ENCODE assay signal across 18 cellular contexts in the genomic region with DNA sequence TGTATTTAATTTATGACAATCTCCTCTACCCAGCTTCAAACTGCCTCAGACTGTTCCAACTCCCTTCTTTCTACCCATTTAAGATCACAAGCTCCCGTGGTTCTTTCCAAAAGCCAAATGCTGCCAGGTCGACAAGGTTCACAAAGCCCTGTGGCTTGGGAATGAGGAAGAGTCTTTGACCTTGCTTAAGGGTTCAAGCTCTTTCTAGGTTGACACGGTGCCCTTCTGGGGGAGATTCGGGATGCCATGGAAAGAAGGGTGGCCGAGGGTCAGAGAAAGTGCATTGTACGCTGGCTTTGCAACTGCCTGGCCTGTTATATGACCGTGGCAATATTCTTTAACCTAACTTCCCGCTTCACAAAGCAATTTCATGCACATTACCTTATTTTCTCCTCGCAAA.
A peak's percentile ranks its signal among the peaks of the same experiment; 100 is the strongest.
DNase-seq lines count a peak whose midpoint lies in the region; ATAC-seq and TF ChIP-seq lines count a peak whose summit lies in the region.
"Had no signal": no experiment of that assay in that cellular context is flagged by ENCODE, and none has a peak within 500 bp of the region (broad histone marks: within the 10 kb centered on the region; RNA-seq: fewer than 3 reads in every experiment).

No MANE protein-coding gene starts in this region.

- H3T11ph ChIP-seq in H9 (ENCODE audit: low read length), result no peak overlapping the region

- DNase-seq in H9 (peak; percentile 8), ecto neural progenitor cell (ENCODE audit: low spot score) (peak; percentile 22), nephron progenitor cell (no peak), upper lobe of right lung (no peak), NCI-H128 (lab: John Stamatoyannopoulos, UW; ENCODE audit: unreplicated experiment) (no peak)
- DNase-seq: 8988T; ACHN; Caco-2; Calu3; CD4-positive, alpha-beta T cell; CD8-positive, alpha-beta T cell; DMS79 treated with DMSO at 0.1 percent for 48 hours; GF-D8 had no signal

- H3K27ac ChIP-seq in H9 (ENCODE audit: insufficient read length, low read depth, low read length) (no peak overlapping the region), upper lobe of right lung (no peak overlapping the region)
- H3K27ac ChIP-seq: BLaER1 treated with 17β-estradiol and CSF1 and Interleukin-3, amounts not matched to agents 10 nM and 100 nM; C4-2B had no signal

- H2BK20ac ChIP-seq in H9 (ENCODE audit: low read depth, low read length, poor library complexity, severe bottlenecking), result no peak overlapping the region

- H4K20me1 ChIP-seq in H9 (ENCODE audit: control insufficient read depth, insufficient read depth, insufficient read length), result no peaks in the 10 kb centered on the region
- H4K20me1 ChIP-seq: BLaER1 treated with 17β-estradiol and CSF1 and Interleukin-3, amounts not matched to agents 10 nM and 100 nM had no signal

- 100% methylated on average over 1 of the region's 9 CpGs for WGBS in H9 (ENCODE audit: extremely low coverage, insufficient read length, low lambda C conversion rate)

- H3K23ac ChIP-seq in H9 (ENCODE audit: insufficient read length, low read depth, low read length), result no peak overlapping the region

- no peak overlapping the region for H3K18ac ChIP-seq in H9 (ENCODE audit: insufficient read length, low read depth, low read length)

- H3K27me3 Mint-ChIP-seq in H9 (ENCODE audit: low read depth), result 0 out of 2 replicates have a peak, but pooled peaks cover 2% of the 10 kb centered on the region
- peaks cover 5% of the 10 kb centered on the region for H3K27me3 Mint-ChIP-seq in nephron progenitor cell (ENCODE audit: low read depth, poor library complexity)
- H3K27me3 Mint-ChIP-seq: CD4-positive, alpha-beta T cell had no signal

- H3K4me1 Mint-ChIP-seq in H9 (peaks cover 0 to 5% of the 10 kb centered on the region in 2 experiments; a peak in 1 of 4 replicates), nephron progenitor cell (peaks cover 9% of the 10 kb centered on the region)
- H3K4me1 Mint-ChIP-seq: B cell had no signal

- no peak overlapping the region for H2AFZ ChIP-seq in H9 (ENCODE audit: low read length)

- intact Hi-C loops in upper lobe of right lung (cut with DNase I), result no loop called here

- H4K8ac ChIP-seq in H9 (replicated peaks; ENCODE audit: insufficient read length, low read depth, low read length), result no peak overlapping the region

- H3K36me3 ChIP-seq in upper lobe of right lung, result no peaks in the 10 kb centered on the region
- H3K36me3 ChIP-seq: BLaER1 treated with 17β-estradiol and CSF1 and Interleukin-3, amounts not matched to agents 10 nM and 100 nM had no signal

- H3K79me1 ChIP-seq in H9 (ENCODE audit: insufficient read depth, low read depth, low read length, poor library complexity, severe bottlenecking), result no peaks in the 10 kb centered on the region

- no peak overlapping the region for H4K5ac ChIP-seq in H9 (ENCODE audit: insufficient read length, low read depth, low read length)

- H2BK12ac ChIP-seq in H9 (ENCODE audit: insufficient read length, low read depth, low read length), result no peak overlapping the region

- no peak overlapping the region for H2BK15ac ChIP-seq in H9 (ENCODE audit: low read depth, low read length)

- H4K91ac ChIP-seq in H9 (ENCODE audit: insufficient read length, low read depth, low read length), result no peak overlapping the region

- H3K36me3 Mint-ChIP-seq in H9 (ENCODE audit: insufficient read depth in 1 of 3, low read depth in 3 of 3) (no peaks in the 10 kb centered on the region), nephron progenitor cell (ENCODE audit: low read depth) (no peaks in the 10 kb centered on the region)
- H3K36me3 Mint-ChIP-seq: CD8-positive, alpha-beta T cell had no signal

- no peak overlapping the region for H3K4me2 ChIP-seq in H9 (ENCODE audit: insufficient read depth, insufficient read length, low read length)
- H3K4me2 ChIP-seq: BLaER1 treated with 17β-estradiol and CSF1 and Interleukin-3, amounts not matched to agents 10 nM and 100 nM had no signal

- no peaks in the 10 kb centered on the region for H3K23me2 ChIP-seq in H9 (ENCODE audit: insufficient read length, low read depth, low read length, poor library complexity, severe bottlenecking)

- TF ChIP-seq CTCF in H9 (conservative IDR thresholded peaks at IDR 0.05) (no peak), nephron progenitor cell (IDR thresholded peaks at IDR 0.05) (no peak), upper lobe of right lung (IDR thresholded peaks at IDR 0.05) (no peak)

- H3K56ac ChIP-seq in H9 (ENCODE audit: insufficient read length, low read depth, low read length), result no peak overlapping the region

- H3K27me3 ChIP-seq in H9 (ENCODE audit: insufficient read depth, low read length) (no peaks in the 10 kb centered on the region), upper lobe of right lung (no peaks in the 10 kb centered on the region)
- H3K27me3 ChIP-seq: BLaER1 treated with 17β-estradiol and CSF1 and Interleukin-3, amounts not matched to agents 10 nM and 100 nM had no signal

- no peak overlapping the region for H2BK120ac ChIP-seq in H9 (ENCODE audit: low read depth, low read length, poor library complexity, severe bottlenecking)

- H2BK5ac ChIP-seq in H9 (ENCODE audit: insufficient read length, low read length), result no peak overlapping the region

- H2AK5ac ChIP-seq in H9 (ENCODE audit: insufficient read length, low read length), result no peak overlapping the region

- H3K9me3 Mint-ChIP-seq in H9, result peaks cover 0 to 3% of the 10 kb centered on the region in 2 experiments; a peak in 1 of 5 replicates
- H3K9me3 Mint-ChIP-seq in nephron progenitor cell, result peaks cover 4% of the 10 kb centered on the region
- H3K9me3 Mint-ChIP-seq: CD4-positive, alpha-beta T cell; CD8-positive, alpha-beta T cell had no signal

- no peak for ATAC-seq in upper lobe of right lung
- ATAC-seq in GM18498 (IDR thresholded peaks at IDR 0.05; ENCODE audit: unreplicated experiment), result no peak
- ATAC-seq: CD8-positive, alpha-beta T cell; GM12878 had no signal

- no peak overlapping the region for H3K4me3 ChIP-seq in upper lobe of right lung
- H3K4me3 ChIP-seq: BLaER1 treated with 17β-estradiol and CSF1 and Interleukin-3, amounts not matched to agents 10 nM and 100 nM; GM12878 had no signal

- H3K9ac ChIP-seq in H9 (ENCODE audit: extremely low read depth, insufficient read length, low read length), result no peak overlapping the region
- H3K9ac ChIP-seq: BLaER1 treated with 17β-estradiol and CSF1 and Interleukin-3, amounts not matched to agents 10 nM and 100 nM had no signal

- no peaks in the 10 kb centered on the region for H3K9me3 ChIP-seq in H9 (ENCODE audit: control insufficient read depth, low read depth, low read length)
- H3K9me3 ChIP-seq in upper lobe of right lung, result no peaks in the 10 kb centered on the region
- H3K9me3 ChIP-seq: BLaER1 treated with 17β-estradiol and CSF1 and Interleukin-3, amounts not matched to agents 10 nM and 100 nM; Caco-2 had no signal

- 0 out of 2 replicates have a peak, but pooled peaks cover 2% of the 10 kb centered on the region for H3K4me1 ChIP-seq in H9 (ENCODE audit: insufficient read depth, low read length)
- H3K4me1 ChIP-seq in upper lobe of right lung, result no peaks in the 10 kb centered on the region
- H3K4me1 ChIP-seq: BLaER1 treated with 17β-estradiol and CSF1 and Interleukin-3, amounts not matched to agents 10 nM and 100 nM had no signal

- H3K14ac ChIP-seq in H9 (ENCODE audit: insufficient read depth, low read length), result no peak overlapping the region

- H3K27ac Mint-ChIP-seq in H9 (no peak overlapping the region), nephron progenitor cell (peak overlapping the region; percentile 31)
- H3K27ac Mint-ChIP-seq: B cell; CD4-positive, alpha-beta T cell; CD8-positive, alpha-beta T cell had no signal

- H3K4ac ChIP-seq in H9 (ENCODE audit: low read depth, low read length), result no peak overlapping the region

- H3K4me3 Mint-ChIP-seq in H9 (no peak overlapping the region), nephron progenitor cell (no peak overlapping the region)
- H3K4me3 Mint-ChIP-seq: B cell; CD4-positive, alpha-beta T cell; CD8-positive, alpha-beta T cell had no signal

- H3K79me2 ChIP-seq in H9 (ENCODE audit: insufficient read depth, low read length), result no peaks in the 10 kb centered on the region

Comparison
In these comparisons a context has a peak if more than half of its experiments do, and no peak if none do; other contexts are left out.
1. DNase-seq: peak in H9 (single experiment) and ecto neural progenitor cell (single experiment); none in nephron progenitor cell (single experiment), upper lobe of right lung (single experiment) and NCI-H128 (single experiment).